ENCODE assay signal across 1 cellular context in genomic region chr7:5526190-5527037, GRCh38.
A peak's percentile ranks its signal among the peaks of the same experiment; 100 is the strongest.
TF ChIP-seq lines count a peak whose summit lies in the region.

No MANE protein-coding gene starts in this region.

TF ChIP-seq in HEK293, 187 proteins besides CTCF, POLR2A, EP300 and RAD21 (continued from another document):
- TF ChIP-seq ZNF580 (tag by site-specific recombination; IDR thresholded peaks at IDR 0.05) (0 out of 2 replicates have a peak, but pooled peaks have one; percentile 11), ZNF324 (tag by site-specific recombination; IDR thresholded peaks at IDR 0.05) (no peak), ZNF560 (tag by site-specific recombination; IDR thresholded peaks at IDR 0.05; ENCODE audit: borderline replicate concordance) (no peak), ZSCAN5A (tag by site-specific recombination; IDR thresholded peaks at IDR 0.05) (no peak), ZBTB21 (tag by site-specific recombination; IDR thresholded peaks at IDR 0.05) (no peak), AEBP2 (tag by site-specific recombination; IDR thresholded peaks at IDR 0.05; ENCODE audit: borderline replicate concordance) (no peak), INSM2 (tag by site-specific recombination; IDR thresholded peaks at IDR 0.05) (no peak), ZNF843 (tag by site-specific recombination; IDR thresholded peaks at IDR 0.05) (no peak), GLI2 (tag by site-specific recombination; IDR thresholded peaks at IDR 0.05; ENCODE audit: borderline replicate concordance, low read depth) (no peak), SCRT2 (tag by site-specific recombination; IDR thresholded peaks at IDR 0.05) (no peak), ZNF112 (tag by site-specific recombination; IDR thresholded peaks at IDR 0.05) (no peak), ZBTB26 (tag by site-specific recombination; optimal IDR thresholded peaks at IDR 0.05) (no peak), ZNF138 (tag by site-specific recombination; IDR thresholded peaks at IDR 0.05; ENCODE audit: borderline replicate concordance) (no peak), ZFP41 (tag by site-specific recombination; IDR thresholded peaks at IDR 0.05; ENCODE audit: borderline replicate concordance) (no peak), ZNF114 (tag by site-specific recombination; IDR thresholded peaks at IDR 0.05) (no peak), ZEB2 (tag by site-specific recombination; IDR thresholded peaks at IDR 0.05) (peak; percentile 37; the same call in 1 of the 2 replicates), ZNF449 (tag by site-specific recombination; IDR thresholded peaks at IDR 0.05) (no peak), ZNF623 (tag by site-specific recombination; IDR thresholded peaks at IDR 0.05) (no peak; the same call in 1 of the 2 replicates), ZNF391 (tag by site-specific recombination; IDR thresholded peaks at IDR 0.05; ENCODE audit: borderline replicate concordance, low read depth) (no peak), ZNF354C (tag by site-specific recombination; IDR thresholded peaks at IDR 0.05; ENCODE audit: borderline replicate concordance, low read depth) (no peak), ZNF549 (tag by site-specific recombination; IDR thresholded peaks at IDR 0.05) (no peak), PRDM10 (tag by site-specific recombination; IDR thresholded peaks at IDR 0.05) (no peak), ZNF426 (tag by site-specific recombination; IDR thresholded peaks at IDR 0.05) (no peak), ZSCAN4 (tag by site-specific recombination; IDR thresholded peaks at IDR 0.05) (no peak), ZNF768 (tag by site-specific recombination; IDR thresholded peaks at IDR 0.05) (no peak), HIC1 (tag by site-specific recombination; IDR thresholded peaks at IDR 0.05) (peak; percentile 82), KLF9 (tag by site-specific recombination; IDR thresholded peaks at IDR 0.05; ENCODE audit: low read depth) (peak; percentile 13; the same call in 1 of the 2 replicates), ZNF24 (tag by site-specific recombination; IDR thresholded peaks at IDR 0.05) (no peak), ZNF670 (tag by site-specific recombination; IDR thresholded peaks at IDR 0.05; ENCODE audit: low read depth) (no peak)
